1 cellular context compared by ENCODE assay signal in the genomic region with DNA sequence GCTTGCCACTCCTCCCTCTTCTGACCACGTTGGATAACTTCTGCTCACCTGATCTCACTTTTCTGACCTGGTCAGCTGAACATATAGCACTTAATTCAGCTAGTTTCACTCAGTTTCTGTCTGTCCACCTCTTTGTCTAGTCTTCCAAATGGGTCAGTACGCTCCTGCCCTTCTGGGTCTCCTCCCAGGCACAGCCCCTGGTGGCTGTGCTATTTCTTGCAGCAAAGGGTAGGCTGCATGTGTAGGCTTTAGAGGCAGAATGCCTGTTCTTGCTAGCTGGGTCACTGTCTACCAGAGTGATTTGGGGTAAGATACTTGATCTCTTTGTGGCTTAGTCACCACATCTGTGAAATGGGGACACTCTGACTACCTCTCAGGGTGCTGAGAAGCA.
TF ChIP-seq lines count a peak whose summit lies in the region.

No MANE protein-coding gene starts in this region.

TF ChIP-seq in K562, 482 proteins besides CTCF, POLR2A, EP300 and RAD21:
- TF ChIP-seq HDAC6 (IDR thresholded peaks at IDR 0.05; ENCODE audit: low read depth, low read length) (no peak), SMARCA5 (IDR thresholded peaks at IDR 0.05) (no peak), MAX (CRISPR knock-in tag; IDR thresholded peaks at IDR 0.05) (no peak), U2AF2 (optimal IDR thresholded peaks at IDR 0.05; ENCODE audit: low read depth, low read length) (no peak), POLR2AphosphoS5 (IDR thresholded peaks at IDR 0.05; ENCODE audit: control insufficient read depth, insufficient read depth, low read depth, low read length) (no peak), RBM15 (IDR thresholded peaks at IDR 0.05; ENCODE audit: insufficient read depth, low read length) (no peak), RFX5 (IDR thresholded peaks at IDR 0.05; ENCODE audit: low read depth, low read length) (no peak), MCM7 (IDR thresholded peaks at IDR 0.05) (no peak), ATF3 (IDR thresholded peaks at IDR 0.05) (no peak), ATF3 (CRISPR knock-in tag; conservative IDR thresholded peaks at IDR 0.05) (no peak), MAFF (IDR thresholded peaks at IDR 0.05; ENCODE audit: low read length) (no peak), XRCC4 (IDR thresholded peaks at IDR 0.05; ENCODE audit: extremely low read depth, insufficient read depth, insufficient read length) (no peak), TFE3 (CRISPR knock-in tag; IDR thresholded peaks at IDR 0.05) (no peak)
- TF ChIP-seq, protein P1, sequence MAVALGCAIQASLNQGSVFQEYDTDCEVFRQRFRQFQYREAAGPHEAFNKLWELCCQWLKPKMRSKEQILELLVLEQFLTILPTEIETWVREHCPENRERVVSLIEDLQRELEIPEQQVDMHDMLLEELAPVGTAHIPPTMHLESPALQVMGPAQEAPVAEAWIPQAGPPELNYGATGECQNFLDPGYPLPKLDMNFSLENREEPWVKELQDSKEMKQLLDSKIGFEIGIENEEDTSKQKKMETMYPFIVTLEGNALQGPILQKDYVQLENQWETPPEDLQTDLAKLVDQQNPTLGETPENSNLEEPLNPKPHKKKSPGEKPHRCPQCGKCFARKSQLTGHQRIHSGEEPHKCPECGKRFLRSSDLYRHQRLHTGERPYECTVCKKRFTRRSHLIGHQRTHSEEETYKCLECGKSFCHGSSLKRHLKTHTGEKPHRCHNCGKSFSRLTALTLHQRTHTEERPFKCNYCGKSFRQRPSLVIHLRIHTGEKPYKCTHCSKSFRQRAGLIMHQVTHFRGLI (CRISPR knock-in tag; IDR thresholded peaks at IDR 0.05): no peak
